17 cellular contexts compared by ENCODE assay signal in the genomic region with DNA sequence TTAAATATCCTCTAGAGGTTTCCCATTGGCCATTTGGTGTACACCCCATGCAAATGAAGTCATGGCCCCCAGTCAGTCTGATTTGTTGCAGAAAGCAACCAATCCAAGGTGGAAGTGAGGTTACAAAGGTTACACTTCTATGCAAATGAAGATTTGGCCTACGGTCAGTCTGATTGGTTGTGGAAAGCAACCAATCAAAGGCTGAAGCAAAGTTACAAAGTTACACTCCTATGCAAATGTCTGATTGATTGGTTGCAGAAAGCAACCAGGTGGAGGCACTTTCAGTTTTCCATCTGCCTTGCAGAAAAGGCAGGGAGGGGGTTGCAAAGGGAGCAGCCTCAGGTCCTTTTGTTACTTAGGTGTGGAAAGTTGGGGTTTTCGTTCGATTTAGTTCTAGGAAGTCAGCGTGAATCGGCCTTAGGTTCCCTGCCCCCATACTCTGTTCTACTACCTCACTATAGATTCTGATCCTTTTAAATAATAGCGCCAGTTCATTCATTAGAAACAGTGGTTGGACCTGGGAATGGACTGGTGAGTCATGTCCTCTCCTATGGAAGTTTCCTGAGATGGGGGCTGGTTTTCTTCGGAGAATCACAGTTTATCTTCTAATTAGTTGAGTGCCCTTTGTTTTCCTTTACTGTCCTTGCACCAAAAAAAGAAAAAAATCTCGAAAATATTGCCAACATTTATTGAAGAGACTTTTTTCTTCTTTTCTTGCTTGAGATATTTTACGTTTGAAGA.
DNase-seq lines count a peak whose midpoint lies in the region; ATAC-seq and TF ChIP-seq lines count a peak whose summit lies in the region.
"Had no signal": no experiment of that assay in that cellular context is flagged by ENCODE, and none has a peak within 500 bp of the region (broad histone marks: within the 10 kb centered on the region; RNA-seq: fewer than 3 reads in every experiment).

No MANE protein-coding gene starts in this region.

- ATAC-seq in HCT116 (peak; percentile 33; the same call in 1 of the 2 replicates), WTC11 (peak; percentile 74), mucosa of descending colon (peak; percentile 59)
- ATAC-seq in activated CD8-positive, alpha-beta T cell treated with anti-CD3 and anti-CD28 coated beads for 36 hours: no peak

- H3K4me2 ChIP-seq in HCT116 (ENCODE audit: low read length): no peak overlapping the region

- no peaks in the 10 kb centered on the region for H3K27me3 Mint-ChIP-seq in WTC11 (ENCODE audit: low read depth)
- H3K27me3 Mint-ChIP-seq in glutamatergic neuron (ENCODE audit: unreplicated experiment): peaks cover 2% of the 10 kb centered on the region
- H3K27me3 Mint-ChIP-seq in activated CD8-positive, alpha-beta T cell treated with anti-CD3 and anti-CD28 coated beads for 36 hours: peaks cover 4% of the 10 kb centered on the region

- no peak for TF ChIP-seq POLR2A in HCT116 (IDR thresholded peaks at IDR 0.05; ENCODE audit: borderline replicate concordance, extremely low read depth, insufficient read depth, insufficient read length)

- RAD21 ChIA-PET in HCT116 (lab: Charles Lee; ENCODE audit: low non-redundant PET in 1 of 2, low total read pairs in 2 of 2, uncharacterized antibody in 2 of 2, unreplicated experiment in 2 of 2): no interaction called here

- H3K4me1 ChIP-seq in HCT116 (ENCODE audit: control insufficient read depth in 1 of 2, insufficient read depth in 2 of 2, low read length in 2 of 2) (peaks cover 0 to 9% of the 10 kb centered on the region in 2 experiments; a peak in 1 of 4 replicates), mucosa of descending colon (ENCODE audit: low read depth) (no peaks in the 10 kb centered on the region)
- H3K4me1 ChIP-seq: BE2C, Peyer's patch had no signal

- POLR2A ChIA-PET in HCT116 (lab: Charles Lee): no interaction called here
- POLR2A ChIA-PET in WTC11 (lab: Charles Lee): no interaction called here
- POLR2A ChIA-PET in activated CD8-positive, alpha-beta T cell treated with anti-CD3 and anti-CD28 coated beads for 36 hours (lab: Charles Lee): no interaction called here

- H3K9me2 ChIP-seq in HCT116 (ENCODE audit: insufficient read depth): no peaks in the 10 kb centered on the region

- no peak overlapping the region for H3K4me3 ChIP-seq in HCT116 (replicated peaks in 1 of 2; ENCODE audit: low read depth in 1 of 2, low read length in 2 of 2)
- H3K4me3 ChIP-seq in mucosa of descending colon: no peak overlapping the region
- H3K4me3 ChIP-seq: Peyer's patch had no signal

- H3K79me2 ChIP-seq in HCT116 (ENCODE audit: insufficient read depth, low read length): no peaks in the 10 kb centered on the region

- H3K27me3 ChIP-seq in HCT116 (ENCODE audit: insufficient read depth, low read length): no peaks in the 10 kb centered on the region
- H3K27me3 ChIP-seq: BE2C, Peyer's patch had no signal

- intact Hi-C loops in HCT116 (cut with micrococcal nuclease): no loop called here
- intact Hi-C loops in mucosa of descending colon (cut with DNase I, micrococcal nuclease): no loop called here
- intact Hi-C loops in activated CD8-positive, alpha-beta T cell treated with anti-CD3 and anti-CD28 coated beads for 36 hours (cut with micrococcal nuclease): no loop called here

- no peak overlapping the region for H3K27ac ChIP-seq in HCT116 (ENCODE audit: low read depth, low read length)
- H3K27ac ChIP-seq: Peyer's patch had no signal

- no peak for TF ChIP-seq RAD21 in HCT116 (IDR thresholded peaks at IDR 0.05; ENCODE audit: low read depth)

- H3K4me3 Mint-ChIP-seq in WTC11: no peak overlapping the region
- H3K4me3 Mint-ChIP-seq in glutamatergic neuron (ENCODE audit: unreplicated experiment): no peak overlapping the region
- no peak overlapping the region for H3K4me3 Mint-ChIP-seq in activated CD8-positive, alpha-beta T cell treated with anti-CD3 and anti-CD28 coated beads for 36 hours
- H3K4me3 Mint-ChIP-seq: CD4-positive, alpha-beta memory T cell had no signal

- DNase-seq in HCT116 (ENCODE audit: low read depth, low spot score) (no peak), WTC11 (ENCODE audit: low spot score) (no peak), iPS DF 19.7 (ENCODE audit: low read depth, low spot score) (peak; percentile 81), mucosa of descending colon (no peak), glutamatergic neuron (no peak), NCI-H2107 (lab: John Stamatoyannopoulos, UW) (no peak), DMS53 treated with DMSO at 0.1 percent for 48 hours (lab: John Stamatoyannopoulos, UW; ENCODE audit: unreplicated experiment) (no peak)
- DNase-seq in activated CD8-positive, alpha-beta T cell treated with anti-CD3 and anti-CD28 coated beads for 36 hours: no peak
- DNase-seq: BE2C; CD4-positive, alpha-beta memory T cell; HCEC 1CT; NCI-H1105; NCI-H187 treated with DMSO at 0.1 percent for 48 hours; NCI-H2171 treated with DMSO at 0.1 percent for 48 hours; NCI-H510A treated with DMSO at 0.1 percent for 48 hours; Peyer's patch; SHP77 had no signal

- H3K36me3 Mint-ChIP-seq in WTC11 (peaks cover 8% of the 10 kb centered on the region; the same call in 1 of the 2 replicates), glutamatergic neuron (ENCODE audit: unreplicated experiment) (no peaks in the 10 kb centered on the region)
- no peaks in the 10 kb centered on the region for H3K36me3 Mint-ChIP-seq in activated CD8-positive, alpha-beta T cell treated with anti-CD3 and anti-CD28 coated beads for 36 hours (ENCODE audit: low read depth)
- H3K36me3 Mint-ChIP-seq: CD4-positive, alpha-beta memory T cell had no signal

- H3K36me3 ChIP-seq in HCT116 (ENCODE audit: control insufficient read depth in 1 of 2, insufficient read depth in 2 of 2, low read length in 2 of 2) (no peaks in the 10 kb centered on the region), mucosa of descending colon (ENCODE audit: low read depth) (no peaks in the 10 kb centered on the region)
- H3K36me3 ChIP-seq: BE2C had no signal

- CTCF ChIA-PET in HCT116 (lab: Charles Lee) (no interaction called here), WTC11 (lab: Charles Lee) (no interaction called here)
- CTCF ChIA-PET in activated CD8-positive, alpha-beta T cell treated with anti-CD3 and anti-CD28 coated beads for 36 hours (lab: Charles Lee): no interaction called here

- no peak overlapping the region for H2AFZ ChIP-seq in HCT116 (ENCODE audit: low read depth, low read length, poor library complexity, severe bottlenecking)

- no peaks in the 10 kb centered on the region for H3K9me3 ChIP-seq in HCT116 (ENCODE audit: control insufficient read depth in 1 of 2, insufficient read depth in 1 of 2, low read depth in 1 of 2, low read length in 2 of 2)
- no peaks in the 10 kb centered on the region for H3K9me3 ChIP-seq in mucosa of descending colon
- H3K9me3 ChIP-seq: BE2C, Peyer's patch had no signal

- no peak for TF ChIP-seq CTCF in HCT116 (IDR thresholded peaks at IDR 0.05 in 2 of 3, conservative IDR thresholded peaks at IDR 0.05 in 1 of 3; ENCODE audit: borderline replicate concordance in 1 of 3, insufficient read depth in 1 of 3, low read depth in 2 of 3, low read length in 2 of 3)
- TF ChIP-seq CTCF in WTC11 (IDR thresholded peaks at IDR 0.05): no peak
- TF ChIP-seq CTCF in mucosa of descending colon (IDR thresholded peaks at IDR 0.05): no peak
- no peak for TF ChIP-seq CTCF in glutamatergic neuron (IDR thresholded peaks at IDR 0.05; ENCODE audit: partially characterized antibody, unreplicated experiment)
- TF ChIP-seq CTCF in activated CD8-positive, alpha-beta T cell treated with anti-CD3 and anti-CD28 coated beads for 36 hours (IDR thresholded peaks at IDR 0.05): no peak

- peaks cover 27% of the 10 kb centered on the region for H3K4me1 Mint-ChIP-seq in WTC11
- peaks cover 2% of the 10 kb centered on the region for H3K4me1 Mint-ChIP-seq in glutamatergic neuron (ENCODE audit: low read depth, unreplicated experiment)
- H3K4me1 Mint-ChIP-seq in activated CD8-positive, alpha-beta T cell treated with anti-CD3 and anti-CD28 coated beads for 36 hours (ENCODE audit: low read depth): no peaks in the 10 kb centered on the region
- H3K4me1 Mint-ChIP-seq: CD4-positive, alpha-beta memory T cell had no signal

- H3K27ac Mint-ChIP-seq in WTC11: no peak overlapping the region
- H3K27ac Mint-ChIP-seq in glutamatergic neuron (ENCODE audit: unreplicated experiment): no peak overlapping the region
- H3K27ac Mint-ChIP-seq in activated CD8-positive, alpha-beta T cell treated with anti-CD3 and anti-CD28 coated beads for 36 hours: no peak overlapping the region
- H3K27ac Mint-ChIP-seq: CD4-positive, alpha-beta memory T cell had no signal

- H4K20me1 ChIP-seq in HCT116 (ENCODE audit: insufficient read depth): no peaks in the 10 kb centered on the region

- no peak overlapping the region for H3K9ac ChIP-seq in HCT116 (ENCODE audit: low read length)

- BruUV-seq in HCT116 (replicated peaks; lab: Mats Ljungman, UMichigan): no TSS peak

- H3K9me3 Mint-ChIP-seq in WTC11: no peaks in the 10 kb centered on the region
- peaks cover 7% of the 10 kb centered on the region for H3K9me3 Mint-ChIP-seq in glutamatergic neuron (ENCODE audit: unreplicated experiment)
- H3K9me3 Mint-ChIP-seq in activated CD8-positive, alpha-beta T cell treated with anti-CD3 and anti-CD28 coated beads for 36 hours: no peaks in the 10 kb centered on the region

TF ChIP-seq in HCT116, 20 proteins besides CTCF, POLR2A, EP300 and RAD21 (continues in another document):
- TF ChIP-seq, protein P1, sequence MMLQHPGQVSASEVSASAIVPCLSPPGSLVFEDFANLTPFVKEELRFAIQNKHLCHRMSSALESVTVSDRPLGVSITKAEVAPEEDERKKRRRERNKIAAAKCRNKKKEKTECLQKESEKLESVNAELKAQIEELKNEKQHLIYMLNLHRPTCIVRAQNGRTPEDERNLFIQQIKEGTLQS (IDR thresholded peaks at IDR 0.05): no peak
